In the genomic region with DNA sequence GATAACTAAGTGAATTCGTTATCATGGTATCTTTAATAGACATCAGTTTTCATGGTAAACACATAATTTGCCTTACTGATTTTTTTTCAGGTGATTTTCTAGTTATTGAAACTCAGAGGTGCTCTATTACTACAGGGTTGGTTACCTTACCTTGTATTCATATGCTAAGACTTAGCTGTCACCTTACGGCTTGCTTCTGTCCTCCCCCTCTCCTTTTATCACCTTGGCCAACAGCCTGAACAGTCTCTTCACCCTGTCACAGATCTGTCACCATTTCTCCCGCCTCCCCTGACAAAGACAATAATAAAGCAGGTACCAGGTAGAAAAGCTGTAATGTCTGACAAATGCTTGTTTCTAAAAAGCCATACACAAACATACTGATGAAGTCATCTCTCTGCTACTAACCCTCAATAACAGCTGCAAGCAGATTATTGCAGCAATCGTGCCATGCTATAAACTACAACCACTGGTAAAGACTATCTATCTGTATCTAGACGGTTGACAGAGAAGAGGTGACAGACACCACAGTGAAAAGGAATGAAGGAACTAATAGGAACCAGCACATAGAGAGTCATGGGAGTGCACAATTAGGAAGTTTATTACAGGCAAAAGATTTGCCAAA, we compare ENCODE assay signal across 1 cellular context.
TF ChIP-seq lines count a peak whose summit lies in the region.

No MANE protein-coding gene starts in this region.

TF ChIP-seq in WTC11, 78 proteins besides CTCF, POLR2A, EP300 and RAD21:
- TF ChIP-seq, protein P1, sequence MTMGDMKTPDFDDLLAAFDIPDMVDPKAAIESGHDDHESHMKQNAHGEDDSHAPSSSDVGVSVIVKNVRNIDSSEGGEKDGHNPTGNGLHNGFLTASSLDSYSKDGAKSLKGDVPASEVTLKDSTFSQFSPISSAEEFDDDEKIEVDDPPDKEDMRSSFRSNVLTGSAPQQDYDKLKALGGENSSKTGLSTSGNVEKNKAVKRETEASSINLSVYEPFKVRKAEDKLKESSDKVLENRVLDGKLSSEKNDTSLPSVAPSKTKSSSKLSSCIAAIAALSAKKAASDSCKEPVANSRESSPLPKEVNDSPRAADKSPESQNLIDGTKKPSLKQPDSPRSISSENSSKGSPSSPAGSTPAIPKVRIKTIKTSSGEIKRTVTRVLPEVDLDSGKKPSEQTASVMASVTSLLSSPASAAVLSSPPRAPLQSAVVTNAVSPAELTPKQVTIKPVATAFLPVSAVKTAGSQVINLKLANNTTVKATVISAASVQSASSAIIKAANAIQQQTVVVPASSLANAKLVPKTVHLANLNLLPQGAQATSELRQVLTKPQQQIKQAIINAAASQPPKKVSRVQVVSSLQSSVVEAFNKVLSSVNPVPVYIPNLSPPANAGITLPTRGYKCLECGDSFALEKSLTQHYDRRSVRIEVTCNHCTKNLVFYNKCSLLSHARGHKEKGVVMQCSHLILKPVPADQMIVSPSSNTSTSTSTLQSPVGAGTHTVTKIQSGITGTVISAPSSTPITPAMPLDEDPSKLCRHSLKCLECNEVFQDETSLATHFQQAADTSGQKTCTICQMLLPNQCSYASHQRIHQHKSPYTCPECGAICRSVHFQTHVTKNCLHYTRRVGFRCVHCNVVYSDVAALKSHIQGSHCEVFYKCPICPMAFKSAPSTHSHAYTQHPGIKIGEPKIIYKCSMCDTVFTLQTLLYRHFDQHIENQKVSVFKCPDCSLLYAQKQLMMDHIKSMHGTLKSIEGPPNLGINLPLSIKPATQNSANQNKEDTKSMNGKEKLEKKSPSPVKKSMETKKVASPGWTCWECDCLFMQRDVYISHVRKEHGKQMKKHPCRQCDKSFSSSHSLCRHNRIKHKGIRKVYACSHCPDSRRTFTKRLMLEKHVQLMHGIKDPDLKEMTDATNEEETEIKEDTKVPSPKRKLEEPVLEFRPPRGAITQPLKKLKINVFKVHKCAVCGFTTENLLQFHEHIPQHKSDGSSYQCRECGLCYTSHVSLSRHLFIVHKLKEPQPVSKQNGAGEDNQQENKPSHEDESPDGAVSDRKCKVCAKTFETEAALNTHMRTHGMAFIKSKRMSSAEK (CRISPR knock-in tag; IDR thresholded peaks at IDR 0.05; ENCODE audit: borderline replicate concordance) = no peak
TF ChIP-seq in WTC11: peak in this region for 0.
